Comparison of ENCODE assay signal across 13 cellular contexts in the genomic region with DNA sequence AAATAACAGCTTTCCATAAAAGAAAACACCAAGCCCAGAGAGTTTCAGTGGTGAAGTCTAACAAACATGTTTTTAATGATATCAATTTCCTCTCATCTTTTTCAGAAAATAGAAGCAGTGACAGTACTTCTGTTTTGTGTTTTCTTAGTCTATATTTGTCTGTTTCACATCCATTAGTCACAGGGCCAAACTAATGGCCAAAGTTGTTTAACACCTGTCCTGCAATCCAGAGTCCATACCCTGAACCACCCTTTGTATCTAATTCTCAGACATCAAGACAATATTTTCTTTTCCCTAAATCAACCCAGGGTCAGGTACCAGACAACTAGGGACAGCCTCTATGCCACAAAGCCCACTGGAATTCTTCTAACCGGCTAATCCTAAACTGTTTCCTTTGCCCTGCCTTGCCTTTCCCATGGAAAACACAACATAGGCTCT. TPM values are rescaled to one million over a fixed set of nuclear protein-coding genes. Genes with fewer than 3 reads are reported as not detected.
DNase-seq lines count a peak whose midpoint lies in the region; ATAC-seq and TF ChIP-seq lines count a peak whose summit lies in the region.
"Had no signal": no experiment of that assay in that cellular context is flagged by ENCODE, and none has a peak within 500 bp of the region (broad histone marks: within the 10 kb centered on the region; RNA-seq: fewer than 3 reads in every experiment).

No MANE protein-coding gene starts in this region.

- H3K36me3 ChIP-seq in testis (ENCODE audit: low read depth, missing control alignments): no peaks in the 10 kb centered on the region
- H3K36me3 ChIP-seq in effector memory CD4-positive, alpha-beta T cell (ENCODE audit: control insufficient read depth, insufficient read depth, low read length): no peaks in the 10 kb centered on the region
- H3K36me3 ChIP-seq: WERI-Rb-1 had no signal

- TF ChIP-seq POLR2A in testis (IDR thresholded peaks at IDR 0.05): no peak

- intact Hi-C loops in testis (cut with DNase I; ENCODE audit: low total_unique reads): no loop called here

- no peaks in the 10 kb centered on the region for H3K27me3 ChIP-seq in testis
- no peaks in the 10 kb centered on the region for H3K27me3 ChIP-seq in effector memory CD4-positive, alpha-beta T cell (replicated peaks; ENCODE audit: control insufficient read depth, insufficient read depth, low read length, poor library complexity, severe bottlenecking)

- H3K27ac Mint-ChIP-seq in activated naive CD8-positive, alpha-beta T cell: peak overlapping the region; percentile 64
- H3K27ac Mint-ChIP-seq in activated naive CD8-positive, alpha-beta T cell treated with anti-CD3 and anti-CD28 coated beads, Interleukin-2, amount 50 U/mL, for 24 hours: no peak overlapping the region
- peak overlapping the region; percentile 68 for H3K27ac Mint-ChIP-seq in stimulated activated effector memory CD8-positive, alpha-beta T cell treated with anti-CD3 and anti-CD28 coated beads, Interleukin-12 subunit alpha, Interleukin-12 subunit beta, amount 100 ng/mL, for 72 hours
- H3K27ac Mint-ChIP-seq: activated naive CD8-positive, alpha-beta T cell treated with anti-CD3 and anti-CD28 coated beads for 36 hours; dendritic cell treated with granulocyte-macrophage colony-stimulating factor and Interleukin-4, amounts not matched to agents 40 ng/mL and 50 ng/mL, for 4 days; stimulated activated naive CD8-positive, alpha-beta T cell treated with anti-CD3 and anti-CD28 coated beads, Interleukin-15, amount 100 ng/mL, for 72 hours had no signal

- no peaks in the 10 kb centered on the region for H3K27me3 Mint-ChIP-seq in activated naive CD8-positive, alpha-beta T cell
- no peaks in the 10 kb centered on the region for H3K27me3 Mint-ChIP-seq in activated naive CD8-positive, alpha-beta T cell treated with anti-CD3 and anti-CD28 coated beads, Interleukin-2, amount 50 U/mL, for 24 hours
- H3K27me3 Mint-ChIP-seq: activated naive CD8-positive, alpha-beta T cell treated with anti-CD3 and anti-CD28 coated beads for 36 hours; stimulated activated naive CD8-positive, alpha-beta T cell treated with anti-CD3 and anti-CD28 coated beads, Interleukin-15, amount 100 ng/mL, for 72 hours had no signal

- H3K36me3 Mint-ChIP-seq in activated naive CD8-positive, alpha-beta T cell: no peaks in the 10 kb centered on the region
- peaks cover 2% of the 10 kb centered on the region for H3K36me3 Mint-ChIP-seq in activated naive CD8-positive, alpha-beta T cell treated with anti-CD3 and anti-CD28 coated beads, Interleukin-2, amount 50 U/mL, for 24 hours (ENCODE audit: low read depth)
- H3K36me3 Mint-ChIP-seq in stimulated activated effector memory CD8-positive, alpha-beta T cell treated with anti-CD3 and anti-CD28 coated beads, Interleukin-12 subunit alpha, Interleukin-12 subunit beta, amount 100 ng/mL, for 72 hours: peaks cover 7% of the 10 kb centered on the region

- H3K27ac ChIP-seq in testis: no peak overlapping the region
- no peak overlapping the region for H3K27ac ChIP-seq in effector memory CD4-positive, alpha-beta T cell (ENCODE audit: insufficient read depth, low read length, poor library complexity, severe bottlenecking)
- H3K27ac ChIP-seq: WERI-Rb-1 had no signal

- no peaks in the 10 kb centered on the region for H3K4me1 ChIP-seq in testis
- peaks cover 9% of the 10 kb centered on the region for H3K4me1 ChIP-seq in effector memory CD4-positive, alpha-beta T cell (ENCODE audit: control insufficient read depth, insufficient read depth, low read length, poor library complexity, severe bottlenecking)

- DNase-seq in activated naive CD8-positive, alpha-beta T cell treated with anti-CD3 and anti-CD28 coated beads, Interleukin-2, amount 50 U/mL, for 24 hours: no peak
- DNase-seq in stimulated activated effector memory CD8-positive, alpha-beta T cell treated with anti-CD3 and anti-CD28 coated beads, Interleukin-12 subunit alpha, Interleukin-12 subunit beta, amount 100 ng/mL, for 72 hours (ENCODE audit: low spot score in 2 of 2): no peak
- no peak for DNase-seq in testis
- DNase-seq in effector memory CD4-positive, alpha-beta T cell: no peak
- DNase-seq in activated CD4-positive, alpha-beta T cell treated with anti-CD3 and anti-CD28 coated beads, Interleukin-2, amount 50 U/mL, for 4 hours: no peak
- DNase-seq: activated naive CD8-positive, alpha-beta T cell treated with anti-CD3 and anti-CD28 coated beads for 36 hours; H9; stimulated activated naive CD8-positive, alpha-beta T cell treated with anti-CD3 and anti-CD28 coated beads, Interleukin-15, amount 100 ng/mL, for 72 hours; WERI-Rb-1 had no signal

- no peaks in the 10 kb centered on the region for H3K9me3 Mint-ChIP-seq in activated naive CD8-positive, alpha-beta T cell (ENCODE audit: low read depth)
- H3K9me3 Mint-ChIP-seq in activated naive CD8-positive, alpha-beta T cell treated with anti-CD3 and anti-CD28 coated beads, Interleukin-2, amount 50 U/mL, for 24 hours: no peaks in the 10 kb centered on the region
- H3K9me3 Mint-ChIP-seq in stimulated activated effector memory CD8-positive, alpha-beta T cell treated with anti-CD3 and anti-CD28 coated beads, Interleukin-12 subunit alpha, Interleukin-12 subunit beta, amount 100 ng/mL, for 72 hours: no peaks in the 10 kb centered on the region
- H3K9me3 Mint-ChIP-seq: activated naive CD8-positive, alpha-beta T cell treated with anti-CD3 and anti-CD28 coated beads for 36 hours; dendritic cell treated with granulocyte-macrophage colony-stimulating factor and Interleukin-4, amounts not matched to agents 40 ng/mL and 50 ng/mL, for 4 days; H9; stimulated activated naive CD8-positive, alpha-beta T cell treated with anti-CD3 and anti-CD28 coated beads, Interleukin-15, amount 100 ng/mL, for 72 hours had no signal

- peak overlapping the region; percentile 6 for H3K4me3 Mint-ChIP-seq in activated naive CD8-positive, alpha-beta T cell
- no peak overlapping the region for H3K4me3 Mint-ChIP-seq in activated naive CD8-positive, alpha-beta T cell treated with anti-CD3 and anti-CD28 coated beads, Interleukin-2, amount 50 U/mL, for 24 hours
- H3K4me3 Mint-ChIP-seq in stimulated activated effector memory CD8-positive, alpha-beta T cell treated with anti-CD3 and anti-CD28 coated beads, Interleukin-12 subunit alpha, Interleukin-12 subunit beta, amount 100 ng/mL, for 72 hours: no peak overlapping the region
- H3K4me3 Mint-ChIP-seq: activated naive CD8-positive, alpha-beta T cell treated with anti-CD3 and anti-CD28 coated beads for 36 hours; dendritic cell treated with granulocyte-macrophage colony-stimulating factor and Interleukin-4, amounts not matched to agents 40 ng/mL and 50 ng/mL, for 4 days; H9; stimulated activated naive CD8-positive, alpha-beta T cell treated with anti-CD3 and anti-CD28 coated beads, Interleukin-15, amount 100 ng/mL, for 72 hours had no signal

- ATAC-seq in activated naive CD8-positive, alpha-beta T cell treated with anti-CD3 and anti-CD28 coated beads, Interleukin-2, amount 50 U/mL, for 24 hours: no peak
- ATAC-seq in HG02610 (IDR thresholded peaks at IDR 0.05; ENCODE audit: unreplicated experiment) (peak; percentile 35), HG03457 (IDR thresholded peaks at IDR 0.05; ENCODE audit: unreplicated experiment) (peak; percentile 40)
- no peak for ATAC-seq in stimulated activated effector memory CD8-positive, alpha-beta T cell treated with anti-CD3 and anti-CD28 coated beads, Interleukin-12 subunit alpha, Interleukin-12 subunit beta, amount 100 ng/mL, for 72 hours
- ATAC-seq: stimulated activated naive CD8-positive, alpha-beta T cell treated with anti-CD3 and anti-CD28 coated beads, Interleukin-15, amount 100 ng/mL, for 72 hours had no signal

- H3K4me3 ChIP-seq in testis: no peak overlapping the region
- no peak overlapping the region for H3K4me3 ChIP-seq in effector memory CD4-positive, alpha-beta T cell (ENCODE audit: insufficient read depth, low read depth, low read length, poor library complexity, severe bottlenecking)

- H3K4me1 Mint-ChIP-seq in activated naive CD8-positive, alpha-beta T cell (ENCODE audit: low read depth): peaks cover 40% of the 10 kb centered on the region
- H3K4me1 Mint-ChIP-seq in activated naive CD8-positive, alpha-beta T cell treated with anti-CD3 and anti-CD28 coated beads, Interleukin-2, amount 50 U/mL, for 24 hours: peaks cover 34% of the 10 kb centered on the region
- H3K4me1 Mint-ChIP-seq in stimulated activated effector memory CD8-positive, alpha-beta T cell treated with anti-CD3 and anti-CD28 coated beads, Interleukin-12 subunit alpha, Interleukin-12 subunit beta, amount 100 ng/mL, for 72 hours: peaks cover 22% of the 10 kb centered on the region

- TF ChIP-seq CTCF in testis (IDR thresholded peaks at IDR 0.05): no peak

- WGBS in testis, 2 donors: 48 to 62% methylated on average over 1 of the region's 1 CpG

- H3K9me3 ChIP-seq in testis: no peaks in the 10 kb centered on the region
- no peaks in the 10 kb centered on the region for H3K9me3 ChIP-seq in effector memory CD4-positive, alpha-beta T cell (ENCODE audit: control insufficient read depth, low read length)

RNA-seq across cellular contexts. Expression of gene TMSB10, which starts 25.9 kb away (rescaled TPM):
- total RNA-seq in testis: 1,000 to 10,000 TPM; 2,819 to 3,571 TPM
- 1,824 TPM for polyA plus RNA-seq in testis (ENCODE audit: insufficient read depth, low read depth, low replicate concordance)

RNA-seq across cellular contexts. Expression of gene KCMF1, which starts 39.6 kb away (rescaled TPM):
- 10 to 100 TPM; 53.9 to 56.9 TPM for total RNA-seq in testis
- 141 TPM for polyA plus RNA-seq in testis (ENCODE audit: insufficient read depth, low read depth, low replicate concordance)

RNA-seq across cellular contexts. Expression of gene TRABD2A, which starts 50.5 kb away (rescaled TPM):
- total RNA-seq in testis: 10 to 100 TPM; 19.1 to 44.1 TPM
- 82.5 TPM for polyA plus RNA-seq in testis (ENCODE audit: insufficient read depth, low read depth, low replicate concordance)

Comparison
In these comparisons a context has a peak if more than half of its experiments do, and no peak if none do; other contexts are left out.
1. ATAC-seq: peak in HG02610 (single experiment) and HG03457 (single experiment); none in activated naive CD8-positive, alpha-beta T cell treated with anti-CD3 and anti-CD28 coated beads, Interleukin-2, amount 50 U/mL, for 24 hours (single experiment) and stimulated activated effector memory CD8-positive, alpha-beta T cell treated with anti-CD3 and anti-CD28 coated beads, Interleukin-12 subunit alpha, Interleukin-12 subunit beta, amount 100 ng/mL, for 72 hours (single experiment).